In genomic region chr9:91885746-91886432, GRCh38 we compare ENCODE assay signal across 24 cellular contexts.
DNase-seq lines count a peak whose midpoint lies in the region; ATAC-seq and TF ChIP-seq lines count a peak whose summit lies in the region.
"Had no signal": no experiment of that assay in that cellular context is flagged by ENCODE, and none has a peak within 500 bp of the region (broad histone marks: within the 10 kb centered on the region; RNA-seq: fewer than 3 reads in every experiment).

No MANE protein-coding gene starts in this region.

- H3K36me3 ChIP-seq in ES-I3 (ENCODE audit: insufficient read depth, low read length) (no peaks in the 10 kb centered on the region), iPS-18a (ENCODE audit: control insufficient read depth, low read depth, low read length) (no peaks in the 10 kb centered on the region), neuronal stem cell (replicated peaks in 1 of 2; ENCODE audit: control insufficient read depth in 2 of 2, insufficient read depth in 2 of 2, low read length in 2 of 2) (peaks cover 0 to 25% of the 10 kb centered on the region in 2 donors), vagina (no peaks in the 10 kb centered on the region)
- H3K36me3 ChIP-seq: colonic mucosa, upper lobe of left lung had no signal

- H3K27me3 ChIP-seq in iPS-18a (ENCODE audit: control insufficient read depth, insufficient read depth, low read length) (peaks cover 72% of the 10 kb centered on the region), neuronal stem cell (ENCODE audit: control insufficient read depth in 3 of 3, insufficient read depth in 3 of 3, low read depth in 1 of 3, low read length in 3 of 3) (no peaks in the 10 kb centered on the region), vagina (no peaks in the 10 kb centered on the region)
- H3K27me3 ChIP-seq: colonic mucosa, upper lobe of left lung had no signal

- H4K8ac ChIP-seq in neuronal stem cell (ENCODE audit: low read depth, low read length) = peak overlapping the region; percentile 49

- in situ Hi-C loops in G401 (cut with HindIII; ENCODE audit: low sequenced_read_pairs) = no loop called here

- peaks cover 19% of the 10 kb centered on the region for H3K4me1 ChIP-seq in ES-I3 (ENCODE audit: insufficient read depth, low read length)
- peaks cover 29% of the 10 kb centered on the region for H3K4me1 ChIP-seq in iPS-18a (ENCODE audit: control insufficient read depth, low read depth, low read length)
- H3K4me1 ChIP-seq in neuronal stem cell (ENCODE audit: control insufficient read depth in 2 of 2, insufficient read depth in 1 of 2, low read depth in 1 of 2, low read length in 2 of 2) = peaks cover 16 to 28% of the 10 kb centered on the region in 2 donors
- peaks cover 45% of the 10 kb centered on the region for H3K4me1 ChIP-seq in vagina
- H3K4me1 ChIP-seq: A549, colonic mucosa had no signal

- TF ChIP-seq CTCF in WTC11 (IDR thresholded peaks at IDR 0.05) (no peak), vagina (IDR thresholded peaks at IDR 0.05) (no peak)

- no peak overlapping the region for H3K23ac ChIP-seq in neuronal stem cell (ENCODE audit: low read depth, low read length, poor library complexity)

- POLR2A ChIA-PET in WTC11 (lab: Charles Lee) = interaction anchor here (0.6 to 0.7 kb wide), 2 partner anchors 31 to 709 kb away, joined by 3 to 11 read pairs; no protein-coding TSS in a partner anchor

- peak overlapping the region; percentile 99 for H4K91ac ChIP-seq in neuronal stem cell (ENCODE audit: low read depth, low read length, poor library complexity)

- H3K14ac ChIP-seq in neuronal stem cell (ENCODE audit: low read length) = peak overlapping the region; percentile 49

- no peak overlapping the region for H3K27ac ChIP-seq in iPS-18a (ENCODE audit: low read length)
- peak overlapping the region; percentile 93 for H3K27ac ChIP-seq in neuronal stem cell (replicated peaks; ENCODE audit: low read length)
- no peak overlapping the region for H3K27ac ChIP-seq in vagina
- H3K27ac ChIP-seq: A549, colonic mucosa had no signal

- intact Hi-C loops in vagina (cut with DNase I) = no loop called here

- H3K18ac ChIP-seq in neuronal stem cell (ENCODE audit: low read length) = peak overlapping the region; percentile 99

- H3K9me3 Mint-ChIP-seq in WTC11 = 0 out of 2 replicates have a peak, but pooled peaks cover 8% of the 10 kb centered on the region
- H3K9me3 Mint-ChIP-seq: HFFc6; stimulated activated naive CD8-positive, alpha-beta T cell treated with anti-CD3 and anti-CD28 coated beads, Interleukin-15, Interleukin-2, amounts not matched to agents 100 ng/mL and 50 ng/mL, for 24 hours had no signal

- H3K36me3 Mint-ChIP-seq in WTC11 = peaks cover 17% of the 10 kb centered on the region
- H3K36me3 Mint-ChIP-seq: activated naive CD8-positive, alpha-beta T cell; naive B cell had no signal

- H2AK5ac ChIP-seq in neuronal stem cell (ENCODE audit: low read depth, low read length) = peak overlapping the region; percentile 64

- H2BK12ac ChIP-seq in neuronal stem cell (ENCODE audit: low read length) = no peak overlapping the region

- H2BK120ac ChIP-seq in neuronal stem cell (ENCODE audit: low read depth, low read length) = peak overlapping the region; percentile 67

- H3K9ac ChIP-seq in ES-I3 (ENCODE audit: low read depth, low read length) (peak overlapping the region; percentile 41; the same call in 1 of the 2 replicates), iPS-18a (ENCODE audit: low read length) (peak overlapping the region; percentile 47), neuronal stem cell (ENCODE audit: low read depth, low read length, poor library complexity) (peak overlapping the region; percentile 82)

- H3K27ac Mint-ChIP-seq in WTC11 = peak overlapping the region; percentile 84; the same call in 1 of the 2 replicates
- H3K27ac Mint-ChIP-seq: activated naive CD8-positive, alpha-beta T cell; HFFc6; naive B cell; stimulated activated naive CD8-positive, alpha-beta T cell treated with anti-CD3 and anti-CD28 coated beads, Interleukin-15, Interleukin-2, amounts not matched to agents 100 ng/mL and 50 ng/mL, for 24 hours had no signal

- H3K9me3 ChIP-seq in ES-I3 (ENCODE audit: control insufficient read depth, insufficient read depth, low read length) (no peaks in the 10 kb centered on the region), iPS-18a (ENCODE audit: control insufficient read depth, low read depth, low read length) (no peaks in the 10 kb centered on the region), neuronal stem cell (replicated peaks in 1 of 2; ENCODE audit: control insufficient read depth in 2 of 2, insufficient read depth in 1 of 2, low read depth in 1 of 2, low read length in 2 of 2) (peaks cover 0 to 9% of the 10 kb centered on the region in 2 donors), vagina (no peaks in the 10 kb centered on the region)
- H3K9me3 ChIP-seq: A549, colonic mucosa, upper lobe of left lung had no signal

- H3K4ac ChIP-seq in neuronal stem cell (ENCODE audit: low read length) = peak overlapping the region; percentile 2

- H3K79me1 ChIP-seq in neuronal stem cell (ENCODE audit: low read depth, low read length) = peaks cover 7% of the 10 kb centered on the region

- peak overlapping the region; percentile 44 for H2BK5ac ChIP-seq in neuronal stem cell (ENCODE audit: low read length)

- H3K4me3 ChIP-seq in iPS-18a (ENCODE audit: low read length) = peak overlapping the region; percentile 45
- peak overlapping the region in 1 of 2 donors; percentile 23 for H3K4me3 ChIP-seq in neuronal stem cell (ENCODE audit: low read length in 2 of 2)
- H3K4me3 ChIP-seq in vagina = peak overlapping the region in 1 of 2 donors; percentile 15
- H3K4me3 ChIP-seq: A549, colonic mucosa, upper lobe of left lung had no signal

- no CpG with 5 or more reads among the region's 23 CpGs for WGBS in neuronal stem cell (ENCODE audit: extremely low coverage in 2 of 2, insufficient read length in 2 of 2, insufficient replicate concordance in 1 of 2), 2 donors

- peak overlapping the region; percentile 53 for H3K4me2 ChIP-seq in neuronal stem cell (ENCODE audit: insufficient read depth, low read length, poor library complexity, severe bottlenecking)
- H3K4me2 ChIP-seq: A549 had no signal

- peak overlapping the region; percentile 36 for H3K4me3 Mint-ChIP-seq in WTC11
- H3K4me3 Mint-ChIP-seq: activated naive CD8-positive, alpha-beta T cell; HFFc6; naive B cell; stimulated activated naive CD8-positive, alpha-beta T cell treated with anti-CD3 and anti-CD28 coated beads, Interleukin-15, Interleukin-2, amounts not matched to agents 100 ng/mL and 50 ng/mL, for 24 hours had no signal

- H3K4me1 Mint-ChIP-seq in WTC11 = peaks cover 67% of the 10 kb centered on the region
- H3K4me1 Mint-ChIP-seq: naive B cell had no signal

- ATAC-seq in WTC11 = no peak; the same call in 1 of the 2 replicates
- ATAC-seq: A549, Right ventricle myocardium inferior had no signal

- H2BK15ac ChIP-seq in neuronal stem cell (ENCODE audit: low read length) = peak overlapping the region; percentile 97

- no peak overlapping the region for H2AFZ ChIP-seq in neuronal stem cell (ENCODE audit: low read length)

- TF ChIP-seq POLR2A in vagina (IDR thresholded peaks at IDR 0.05) = no peak

- H3K27me3 Mint-ChIP-seq in WTC11 (ENCODE audit: low read depth) = peaks cover 14% of the 10 kb centered on the region

- CTCF ChIA-PET in WTC11 (lab: Charles Lee) = interaction anchor here (1.6 kb wide), 1 partner anchor 63 kb away, joined by 3 read pairs; no protein-coding TSS in a partner anchor

- DNase-seq in WTC11 (ENCODE audit: low spot score) (no peak), neuronal stem cell (ENCODE audit: low spot score) (no peak), NCI-H510A treated with DMSO at 0.1 percent for 48 hours (lab: John Stamatoyannopoulos, UW) (no peak), vagina (ENCODE audit: extremely low spot score in 2 of 2) (no peak), G401 (ENCODE audit: low spot score) (no peak)
- DNase-seq in activated CD4-positive, alpha-beta T cell treated with anti-CD3 and anti-CD28 coated beads, Interleukin-2, amount 50 U/mL, for 48 hours = no peak
- DNase-seq: activated CD4-positive, alpha-beta T cell treated with anti-CD3 and anti-CD28 coated beads for 4 hours; C1 segment of cervical spinal cord; EL; HFFc6; mammary epithelial cell; naive B cell; NCI-H1436 treated with DMSO at 0.1 percent for 48 hours; NCI-H524 treated with DMSO at 0.1 percent for 48 hours; OCI-M1; SW 1271 had no signal

TF ChIP-seq in WTC11, 78 proteins besides CTCF, POLR2A, EP300 and RAD21:
- TF ChIP-seq ZBTB43 (CRISPR knock-in tag; IDR thresholded peaks at IDR 0.05) (no peak), SMAD4 (CRISPR knock-in tag; IDR thresholded peaks at IDR 0.05) (no peak), TEAD1 (CRISPR knock-in tag; IDR thresholded peaks at IDR 0.05) (no peak), SOX15 (CRISPR knock-in tag; IDR thresholded peaks at IDR 0.05) (no peak), ZSCAN18 (CRISPR knock-in tag; IDR thresholded peaks at IDR 0.05) (no peak)
TF ChIP-seq in WTC11: peak in this region for 0.
